ENCODE assay signal across 1 cellular context in the genomic region with DNA sequence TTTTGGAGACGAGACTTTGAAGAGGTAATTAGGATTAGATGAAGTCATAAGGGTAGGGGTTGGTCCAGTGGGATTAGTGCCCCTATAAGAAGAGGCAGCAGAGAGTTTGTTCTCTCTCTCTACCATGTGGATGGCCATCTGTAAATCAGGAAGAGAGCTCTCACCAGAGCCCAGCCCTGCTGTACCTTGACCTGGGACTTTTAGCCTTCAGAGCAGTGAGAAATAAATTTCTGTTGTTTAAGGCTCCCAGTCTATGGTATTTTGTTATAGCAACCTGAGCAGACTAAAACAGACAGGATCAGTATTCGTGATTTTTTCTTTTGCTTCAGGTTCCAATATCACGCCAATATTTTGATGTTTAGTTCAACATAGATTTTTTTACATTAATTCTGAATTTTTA.
TF ChIP-seq lines count a peak whose summit lies in the region.

No MANE protein-coding gene starts in this region.

TF ChIP-seq in HepG2, 621 proteins besides CTCF, POLR2A, EP300 and RAD21 (continued from another document):
- no peak for TF ChIP-seq MLX (CRISPR knock-in tag; IDR thresholded peaks at IDR 0.05)
- TF ChIP-seq PHF21A (CRISPR knock-in tag; IDR thresholded peaks at IDR 0.05) = no peak
- TF ChIP-seq, protein P1, sequence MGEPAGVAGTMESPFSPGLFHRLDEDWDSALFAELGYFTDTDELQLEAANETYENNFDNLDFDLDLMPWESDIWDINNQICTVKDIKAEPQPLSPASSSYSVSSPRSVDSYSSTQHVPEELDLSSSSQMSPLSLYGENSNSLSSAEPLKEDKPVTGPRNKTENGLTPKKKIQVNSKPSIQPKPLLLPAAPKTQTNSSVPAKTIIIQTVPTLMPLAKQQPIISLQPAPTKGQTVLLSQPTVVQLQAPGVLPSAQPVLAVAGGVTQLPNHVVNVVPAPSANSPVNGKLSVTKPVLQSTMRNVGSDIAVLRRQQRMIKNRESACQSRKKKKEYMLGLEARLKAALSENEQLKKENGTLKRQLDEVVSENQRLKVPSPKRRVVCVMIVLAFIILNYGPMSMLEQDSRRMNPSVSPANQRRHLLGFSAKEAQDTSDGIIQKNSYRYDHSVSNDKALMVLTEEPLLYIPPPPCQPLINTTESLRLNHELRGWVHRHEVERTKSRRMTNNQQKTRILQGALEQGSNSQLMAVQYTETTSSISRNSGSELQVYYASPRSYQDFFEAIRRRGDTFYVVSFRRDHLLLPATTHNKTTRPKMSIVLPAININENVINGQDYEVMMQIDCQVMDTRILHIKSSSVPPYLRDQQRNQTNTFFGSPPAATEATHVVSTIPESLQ (CRISPR knock-in tag; conservative IDR thresholded peaks at IDR 0.05) = no peak
- TF ChIP-seq, protein P2, sequence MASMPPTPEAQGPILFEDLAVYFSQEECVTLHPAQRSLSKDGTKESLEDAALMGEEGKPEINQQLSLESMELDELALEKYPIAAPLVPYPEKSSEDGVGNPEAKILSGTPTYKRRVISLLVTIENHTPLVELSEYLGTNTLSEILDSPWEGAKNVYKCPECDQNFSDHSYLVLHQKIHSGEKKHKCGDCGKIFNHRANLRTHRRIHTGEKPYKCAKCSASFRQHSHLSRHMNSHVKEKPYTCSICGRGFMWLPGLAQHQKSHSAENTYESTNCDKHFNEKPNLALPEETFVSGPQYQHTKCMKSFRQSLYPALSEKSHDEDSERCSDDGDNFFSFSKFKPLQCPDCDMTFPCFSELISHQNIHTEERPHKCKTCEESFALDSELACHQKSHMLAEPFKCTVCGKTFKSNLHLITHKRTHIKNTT (CRISPR knock-in tag; IDR thresholded peaks at IDR 0.05) = no peak
- TF ChIP-seq ZNF678 (CRISPR knock-in tag; IDR thresholded peaks at IDR 0.05) = no peak
- TF ChIP-seq ZNF556 (CRISPR knock-in tag; IDR thresholded peaks at IDR 0.05; ENCODE audit: borderline replicate concordance) = no peak
- TF ChIP-seq, protein P3, sequence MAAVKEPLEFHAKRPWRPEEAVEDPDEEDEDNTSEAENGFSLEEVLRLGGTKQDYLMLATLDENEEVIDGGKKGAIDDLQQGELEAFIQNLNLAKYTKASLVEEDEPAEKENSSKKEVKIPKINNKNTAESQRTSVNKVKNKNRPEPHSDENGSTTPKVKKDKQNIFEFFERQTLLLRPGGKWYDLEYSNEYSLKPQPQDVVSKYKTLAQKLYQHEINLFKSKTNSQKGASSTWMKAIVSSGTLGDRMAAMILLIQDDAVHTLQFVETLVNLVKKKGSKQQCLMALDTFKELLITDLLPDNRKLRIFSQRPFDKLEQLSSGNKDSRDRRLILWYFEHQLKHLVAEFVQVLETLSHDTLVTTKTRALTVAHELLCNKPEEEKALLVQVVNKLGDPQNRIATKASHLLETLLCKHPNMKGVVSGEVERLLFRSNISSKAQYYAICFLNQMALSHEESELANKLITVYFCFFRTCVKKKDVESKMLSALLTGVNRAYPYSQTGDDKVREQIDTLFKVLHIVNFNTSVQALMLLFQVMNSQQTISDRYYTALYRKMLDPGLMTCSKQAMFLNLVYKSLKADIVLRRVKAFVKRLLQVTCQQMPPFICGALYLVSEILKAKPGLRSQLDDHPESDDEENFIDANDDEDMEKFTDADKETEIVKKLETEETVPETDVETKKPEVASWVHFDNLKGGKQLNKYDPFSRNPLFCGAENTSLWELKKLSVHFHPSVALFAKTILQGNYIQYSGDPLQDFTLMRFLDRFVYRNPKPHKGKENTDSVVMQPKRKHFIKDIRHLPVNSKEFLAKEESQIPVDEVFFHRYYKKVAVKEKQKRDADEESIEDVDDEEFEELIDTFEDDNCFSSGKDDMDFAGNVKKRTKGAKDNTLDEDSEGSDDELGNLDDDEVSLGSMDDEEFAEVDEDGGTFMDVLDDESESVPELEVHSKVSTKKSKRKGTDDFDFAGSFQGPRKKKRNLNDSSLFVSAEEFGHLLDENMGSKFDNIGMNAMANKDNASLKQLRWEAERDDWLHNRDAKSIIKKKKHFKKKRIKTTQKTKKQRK (IDR thresholded peaks at IDR 0.05; ENCODE audit: low read length) = no peak
- no peak for TF ChIP-seq SP1 (IDR thresholded peaks at IDR 0.05)
- TF ChIP-seq SP1 (CRISPR knock-in tag; IDR thresholded peaks at IDR 0.05) = no peak
- peak; percentile 49; the same call in 1 of the 2 replicates for TF ChIP-seq ELF3 (CRISPR knock-in tag; IDR thresholded peaks at IDR 0.05)
- TF ChIP-seq ISX (CRISPR knock-in tag; conservative IDR thresholded peaks at IDR 0.05) = no peak
- TF ChIP-seq XRCC5 (optimal IDR thresholded peaks at IDR 0.05; ENCODE audit: low read length) = no peak
- peak; percentile 37 for TF ChIP-seq SAP130 (CRISPR knock-in tag; IDR thresholded peaks at IDR 0.05; ENCODE audit: low read depth)
- no peak for TF ChIP-seq HMGA1 (CRISPR knock-in tag; conservative IDR thresholded peaks at IDR 0.05)
- TF ChIP-seq ZFP41 (CRISPR knock-in tag; IDR thresholded peaks at IDR 0.05; ENCODE audit: borderline replicate concordance) = no peak
- no peak for TF ChIP-seq ZNF34 (CRISPR knock-in tag; IDR thresholded peaks at IDR 0.05; ENCODE audit: borderline replicate concordance)
- no peak for TF ChIP-seq FOXP1 (IDR thresholded peaks at IDR 0.05)
- TF ChIP-seq FOXP1 (CRISPR knock-in tag; IDR thresholded peaks at IDR 0.05) = no peak
TF ChIP-seq in HepG2: peak in this region for 24.
